Comparison of ENCODE assay signal across 8 cellular contexts in the genomic region with DNA sequence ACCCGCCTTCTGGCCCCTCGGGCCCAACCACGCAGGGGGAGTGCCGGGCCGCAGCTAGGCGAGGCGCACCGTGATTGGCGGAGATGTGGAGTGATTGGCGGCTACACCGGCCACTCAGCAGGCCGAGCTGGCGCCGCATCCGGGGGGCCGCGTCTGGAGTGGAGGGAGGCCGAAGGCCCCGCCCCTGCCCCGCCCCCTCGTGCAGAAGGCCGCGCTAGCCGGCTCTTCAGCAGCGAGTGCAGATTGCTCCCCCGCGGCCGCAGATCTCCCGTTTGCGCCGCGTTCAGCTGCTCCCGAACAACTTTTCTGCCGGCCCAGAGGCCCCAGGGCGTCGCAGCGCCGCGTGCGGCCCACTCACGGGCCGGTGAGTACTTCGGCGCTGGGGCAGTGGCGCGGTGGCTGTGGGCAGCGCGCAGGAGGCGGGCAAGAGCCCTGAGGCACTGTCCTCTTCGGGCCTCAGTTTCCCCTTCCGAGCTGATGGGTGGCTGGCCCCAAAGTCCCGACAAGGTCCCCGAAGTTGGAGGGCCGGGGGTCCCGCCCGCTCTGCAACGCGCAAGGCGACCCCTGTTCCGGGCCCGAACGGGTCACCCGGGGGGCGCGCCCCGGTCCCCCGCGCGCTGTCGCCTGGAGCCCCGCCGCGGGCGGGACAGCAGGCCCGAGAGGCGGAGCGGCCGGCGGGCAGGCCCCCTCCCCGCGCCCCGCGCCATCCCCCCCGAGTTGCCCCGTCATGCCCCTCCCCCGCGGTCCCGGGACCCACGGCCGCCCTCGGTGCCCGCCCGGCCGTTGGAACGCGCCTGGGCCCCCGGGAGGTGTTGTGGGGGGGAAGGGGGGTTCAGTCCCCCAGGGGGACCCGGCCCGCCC. TPM values are rescaled to one million over a fixed set of nuclear protein-coding genes. Genes with fewer than 3 reads are reported as not detected.
DNase-seq lines count a peak whose midpoint lies in the region; ATAC-seq and TF ChIP-seq lines count a peak whose summit lies in the region.

Gene WFS1 (plus strand): TSS at position 200 of the 861 bp plus-strand sequence. CDS start 7,606 bp downstream, outside the sequence.

- H3T11ph ChIP-seq in H9 (ENCODE audit: low read length), result no peak within 1 kb of the TSS

- no peaks in the 10 kb centered on the region for H3K9me3 ChIP-seq in ES-I3 (ENCODE audit: control insufficient read depth, insufficient read depth, low read length)
- H3K9me3 ChIP-seq in H9 (ENCODE audit: control insufficient read depth, low read depth, low read length), result no peaks in the 10 kb centered on the region
- H3K9me3 ChIP-seq in MM.1S (replicated peaks; ENCODE audit: insufficient read depth, low read length), result no peaks in the 10 kb centered on the region
- no peaks in the 10 kb centered on the region for H3K9me3 ChIP-seq in gastroesophageal sphincter
- H3K9me3 ChIP-seq in neuron (ENCODE audit: low read length), result no peaks in the 10 kb centered on the region

- H2BK120ac ChIP-seq in H9 (ENCODE audit: low read depth, low read length, poor library complexity, severe bottlenecking), result no peak within 1 kb of the TSS

- no peak for TF ChIP-seq EP300 in gastroesophageal sphincter (IDR thresholded peaks at IDR 0.05)

- in situ Hi-C loops in SK-MEL-5 (cut with HindIII; ENCODE audit: low pct_unique_long_range_greater_than_20kb, low sequenced_read_pairs), result loop anchor here (25.0 kb wide), 1 partner anchor 117 kb away; no protein-coding TSS in a partner anchor

- H3K9me3 Mint-ChIP-seq in H9, result no peaks in the 10 kb centered on the region; a peak in 2 of 5 replicates

- peaks cover 32 to 42% of the 10 kb centered on the region in 2 experiments for H3K4me1 Mint-ChIP-seq in H9

- no peak within 1 kb of the TSS for H3K18ac ChIP-seq in H9 (ENCODE audit: insufficient read length, low read depth, low read length)

- peak within 1 kb of the TSS; percentile 47 for H3K4me2 ChIP-seq in H9 (ENCODE audit: insufficient read depth, insufficient read length, low read length)
- peak within 1 kb of the TSS; percentile 82 for H3K4me2 ChIP-seq in MM.1S (ENCODE audit: low read depth, low read length)

- no peak within 1 kb of the TSS for H4K8ac ChIP-seq in H9 (replicated peaks; ENCODE audit: insufficient read length, low read depth, low read length)

- TF ChIP-seq CTCF in H9 (conservative IDR thresholded peaks at IDR 0.05) (no peak), MM.1S (IDR thresholded peaks at IDR 0.05; ENCODE audit: low read length) (no peak), gastroesophageal sphincter (IDR thresholded peaks at IDR 0.05) (no peak)

- peaks cover 9% of the 10 kb centered on the region for H3K27me3 Mint-ChIP-seq in H9 (ENCODE audit: low read depth)

- TF ChIP-seq POLR2A in gastroesophageal sphincter (IDR thresholded peaks at IDR 0.05), result peak; percentile 82 to 88

- H3K27ac Mint-ChIP-seq in H9, result 0 out of 7 replicates have a peak within 1 kb of the TSS, but pooled peaks of 1 of the 3 experiments have one; percentile 55

- no peak within 1 kb of the TSS for H2AK5ac ChIP-seq in H9 (ENCODE audit: insufficient read length, low read length)

- WGBS in H9 (ENCODE audit: extremely low coverage, insufficient read length, low lambda C conversion rate), result no CpG with 5 or more reads among the region's 99 CpGs
- WGBS in gastroesophageal sphincter (ENCODE audit: low coverage in 1 of 2), 2 donors, result no CpG with 5 or more reads among the region's 99 CpGs

- H3K36me3 ChIP-seq in ES-I3 (ENCODE audit: insufficient read depth, low read length) (no peaks in the 10 kb centered on the region), MM.1S (replicated peaks; ENCODE audit: insufficient read depth, low read length) (no peaks in the 10 kb centered on the region), gastroesophageal sphincter (no peaks in the 10 kb centered on the region), neuron (ENCODE audit: insufficient read depth, low read length) (no peaks in the 10 kb centered on the region)

- no peak within 1 kb of the TSS for H3K56ac ChIP-seq in H9 (ENCODE audit: insufficient read length, low read depth, low read length)

- peak within 1 kb of the TSS; percentile 93 for H3K9ac ChIP-seq in ES-I3 (ENCODE audit: low read depth, low read length)
- peak within 1 kb of the TSS; percentile 33 for H3K9ac ChIP-seq in H9 (ENCODE audit: extremely low read depth, insufficient read length, low read length)
- peak within 1 kb of the TSS; percentile 85 for H3K9ac ChIP-seq in MM.1S (ENCODE audit: low read length)

- H3K9me2 ChIP-seq in MM.1S (replicated peaks; ENCODE audit: insufficient read depth, low read length), result no peaks in the 10 kb centered on the region

- peak; percentile 98 for ATAC-seq in gastroesophageal sphincter

- H3K4me3 ChIP-seq in MM.1S (ENCODE audit: low read length), result peak within 1 kb of the TSS; percentile 98
- peak within 1 kb of the TSS; percentile 70 to 93 for H3K4me3 ChIP-seq in gastroesophageal sphincter
- peak within 1 kb of the TSS; percentile 96 for H3K4me3 ChIP-seq in neuron (ENCODE audit: low read length)

- H3K79me1 ChIP-seq in H9 (ENCODE audit: insufficient read depth, low read depth, low read length, poor library complexity, severe bottlenecking), result no peaks in the 10 kb centered on the region

- H3K27me3 ChIP-seq in H9 (ENCODE audit: insufficient read depth, low read length), result no peaks in the 10 kb centered on the region
- H3K27me3 ChIP-seq in MM.1S (replicated peaks; ENCODE audit: insufficient read depth, low read length), result no peaks in the 10 kb centered on the region
- H3K27me3 ChIP-seq in gastroesophageal sphincter, result no peaks in the 10 kb centered on the region
- H3K27me3 ChIP-seq in neuron (ENCODE audit: insufficient read depth, low read length), result peaks cover 8% of the 10 kb centered on the region

- no peak within 1 kb of the TSS for H2BK20ac ChIP-seq in H9 (ENCODE audit: low read depth, low read length, poor library complexity, severe bottlenecking)

- no peaks in the 10 kb centered on the region for H3K23me2 ChIP-seq in H9 (ENCODE audit: insufficient read length, low read depth, low read length, poor library complexity, severe bottlenecking)

- H3K27ac ChIP-seq in H9 (ENCODE audit: insufficient read length, low read depth, low read length) (no peak within 1 kb of the TSS), MM.1S (ENCODE audit: low read length) (no peak within 1 kb of the TSS; the same call in 1 of the 2 replicates), gastroesophageal sphincter (peak within 1 kb of the TSS; percentile 71 to 97 (median 94))

- no peaks in the 10 kb centered on the region for H3F3A ChIP-seq in MM.1S (ENCODE audit: insufficient read depth, low read length)

- H3K4ac ChIP-seq in H9 (ENCODE audit: low read depth, low read length), result no peak within 1 kb of the TSS

- H4K20me1 ChIP-seq in H9 (ENCODE audit: control insufficient read depth, insufficient read depth, insufficient read length), result peaks cover 3% of the 10 kb centered on the region
- no peaks in the 10 kb centered on the region for H4K20me1 ChIP-seq in MM.1S (ENCODE audit: insufficient read depth, low read length)

- no peak within 1 kb of the TSS for H3K23ac ChIP-seq in H9 (ENCODE audit: insufficient read length, low read depth, low read length)

- no peaks in the 10 kb centered on the region; a peak in 1 of 7 replicates for H3K36me3 Mint-ChIP-seq in H9 (ENCODE audit: insufficient read depth in 1 of 3, low read depth in 3 of 3)

- H3K14ac ChIP-seq in H9 (ENCODE audit: insufficient read depth, low read length), result peak within 1 kb of the TSS; percentile 44; the same call in 1 of the 2 replicates

- DNase-seq in H9 (peak; percentile 99), MM.1S (peak; percentile 98), SK-MEL-5 (ENCODE audit: low read depth, low spot score) (peak; percentile 96), stromal cell of bone marrow (ENCODE audit: low read depth) (peak; percentile 96)
- peak; percentile 98 for DNase-seq in activated naive CD4-positive, alpha-beta T cell treated with anti-CD3 and anti-CD28 coated beads, Interleukin-2, amount 50 U/mL, for 16 hours

- no peak within 1 kb of the TSS for H4K5ac ChIP-seq in H9 (ENCODE audit: insufficient read length, low read depth, low read length)

- no peaks in the 10 kb centered on the region for H3K79me2 ChIP-seq in H9 (ENCODE audit: insufficient read depth, low read length)
- peaks cover 8% of the 10 kb centered on the region for H3K79me2 ChIP-seq in MM.1S (ENCODE audit: low read length)

- H2AFZ ChIP-seq in H9 (ENCODE audit: low read length), result peak within 1 kb of the TSS; percentile 0
- peak within 1 kb of the TSS; percentile 88 for H2AFZ ChIP-seq in MM.1S (ENCODE audit: low read length)
- peak within 1 kb of the TSS; percentile 85 for H2AFZ ChIP-seq in neuron (ENCODE audit: low read depth, low read length)

- H4K91ac ChIP-seq in H9 (ENCODE audit: insufficient read length, low read depth, low read length), result no peak within 1 kb of the TSS

- no peak within 1 kb of the TSS for H2BK12ac ChIP-seq in H9 (ENCODE audit: insufficient read length, low read depth, low read length)

- no peak within 1 kb of the TSS for H2BK15ac ChIP-seq in H9 (ENCODE audit: low read depth, low read length)

- no peak within 1 kb of the TSS for H2BK5ac ChIP-seq in H9 (ENCODE audit: insufficient read length, low read length)

- H3K4me3 Mint-ChIP-seq in H9, result peak within 1 kb of the TSS; percentile 74 to 89

- H3K4me1 ChIP-seq in ES-I3 (ENCODE audit: insufficient read depth, low read length) (peaks cover 23% of the 10 kb centered on the region), H9 (ENCODE audit: insufficient read depth, low read length) (no peaks in the 10 kb centered on the region; the same call in 1 of the 2 replicates), MM.1S (ENCODE audit: low read length) (peaks cover 5% of the 10 kb centered on the region), gastroesophageal sphincter (peaks cover 6 to 55% (median 39%) of the 10 kb centered on the region in 3 donors), neuron (ENCODE audit: insufficient read depth, low read length) (peaks cover 26% of the 10 kb centered on the region)

RNA-seq across cellular contexts. Expression of gene WFS1, which starts in this region (rescaled TPM):
- total RNA-seq in H9 (2021), result 17.5 and 18.9 TPM in 2 replicates
- 10.9 and 11.4 TPM in 2 replicates for total RNA-seq in SK-MEL-5 (2014; rRNA removed; shearing (Covaris generic))
- polyA plus RNA-seq in SK-MEL-5 (2015; cell fraction: cytosol; rRNA removed), result 46.0 and 46.6 TPM in 2 replicates
- polyA plus RNA-seq in SK-MEL-5 (2015; cell fraction: nucleus; rRNA removed), result 43.9 and 52.3 TPM in 2 replicates
- 100 to 1,000 TPM in 2 of 4 donors, 10 to 100 TPM in 2; 95.7 to 137 (median 101) TPM for total RNA-seq in gastroesophageal sphincter

Comparison
In these comparisons a context has a peak if more than half of its experiments do, and no peak if none do; other contexts are left out.
1. H3K9ac ChIP-seq: peak in every context shown above with its lines; median percentile 93 in ES-I3; 85 in MM.1S; 33 in H9.
2. H2AFZ ChIP-seq: peak in every context shown above with its lines; median percentile 88 in MM.1S; 85 in neuron; 0 in H9.
3. H3K27ac ChIP-seq: peak in gastroesophageal sphincter (4 of 4); none in H9 (single experiment) and MM.1S (single experiment).
4. Peak in every context shown above with its lines, with median percentiles within 50 percentile points of each other: DNase-seq and H3K4me3 ChIP-seq.